In genomic region chr19:50688766-50689165, GRCh38 we compare ENCODE assay signal across 9 cellular contexts. TPM values are rescaled to one million over a fixed set of nuclear protein-coding genes. Genes with fewer than 3 reads are reported as not detected.
"Had no signal": no experiment of that assay in that cellular context is flagged by ENCODE, and none has a peak within 500 bp of the region (broad histone marks: within the 10 kb centered on the region; RNA-seq: fewer than 3 reads in every experiment).

No MANE protein-coding gene starts in this region.

- FAIRE-seq: HepG2, HTR-8/SVneo, K562 had no signal

- H3K27ac ChIP-seq: HL-60 had no signal

- DNase-seq: IMR-90, KBM-7, KG1 had no signal

- H3K4me3 ChIP-seq: K562 had no signal

RNA-seq across cellular contexts. Expression of gene SHANK1, which starts 30.8 kb away (rescaled TPM):
- total RNA-seq: HepG2, HT-29 had no signal
- polyA plus RNA-seq: HepG2, IgD-negative memory B cell had no signal

RNA-seq across cellular contexts. Expression of gene CLEC11A, which starts 34.4 kb away (rescaled TPM):
- total RNA-seq: HepG2 had no signal
- polyA plus RNA-seq: HepG2 had no signal

RNA-seq across cellular contexts. Expression of gene C19orf81, which starts 39.5 kb away (rescaled TPM):
- total RNA-seq: HepG2, HT-29, IMR-90 had no signal
- polyA plus RNA-seq: HepG2 had no signal

RNA-seq across cellular contexts. Expression of gene SYT3, which starts 49.1 kb away (rescaled TPM):
- total RNA-seq: HepG2, HT-29, IMR-90 had no signal
- polyA plus RNA-seq: HepG2, IgD-negative memory B cell had no signal
